ENCODE assay signal across 9 cellular contexts in the genomic region with DNA sequence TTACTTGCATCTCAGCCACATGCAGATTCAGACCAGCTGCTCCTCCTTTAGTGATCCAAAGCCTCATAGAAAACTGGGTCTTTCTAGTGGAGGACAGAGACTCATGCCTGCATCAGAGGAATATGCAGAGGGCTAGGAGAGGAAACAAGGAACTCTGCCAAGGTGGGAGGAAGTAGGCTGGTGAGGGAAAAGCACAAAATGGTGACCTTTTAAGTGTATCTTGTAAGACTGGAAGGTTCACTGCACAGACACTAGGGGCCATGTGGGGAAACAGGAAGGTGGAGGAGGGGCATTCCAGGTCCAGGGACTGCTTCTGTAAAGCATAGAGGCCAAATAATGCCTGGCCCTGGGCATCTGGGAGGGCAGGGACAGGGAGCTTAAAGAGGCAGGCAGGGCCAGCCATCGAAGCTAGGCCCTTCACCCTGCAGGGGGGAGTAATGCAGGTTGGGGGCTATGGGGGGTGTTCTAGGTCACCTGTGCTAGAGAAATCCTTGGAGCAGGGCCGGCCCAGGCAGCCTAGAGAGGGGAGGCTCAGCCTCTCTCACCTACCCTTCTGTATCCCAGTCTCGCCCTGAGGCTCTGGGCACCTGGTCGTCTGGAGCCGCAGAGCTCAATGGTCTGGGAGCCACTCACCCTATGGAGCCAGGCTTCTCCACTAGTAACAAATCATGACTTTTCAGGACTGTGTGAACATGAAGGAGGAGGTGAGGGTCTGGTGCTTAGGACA.
A peak's percentile ranks its signal among the peaks of the same experiment; 100 is the strongest.
DNase-seq lines count a peak whose midpoint lies in the region; ATAC-seq and TF ChIP-seq lines count a peak whose summit lies in the region.
"Had no signal": no experiment of that assay in that cellular context is flagged by ENCODE, and none has a peak within 500 bp of the region (broad histone marks: within the 10 kb centered on the region; RNA-seq: fewer than 3 reads in every experiment).

No MANE protein-coding gene starts in this region.

- no peak overlapping the region for H3K4me3 ChIP-seq in BE2C (ENCODE audit: low read depth, low read length)
- H3K4me3 ChIP-seq in iPS-20b (ENCODE audit: low read length), result no peak overlapping the region
- H3K4me3 ChIP-seq: gastrocnemius medialis had no signal

- H3K27me3 ChIP-seq in BE2C (no peaks in the 10 kb centered on the region), iPS-20b (ENCODE audit: insufficient read depth, low read length) (no peaks in the 10 kb centered on the region)
- H3K27me3 ChIP-seq: gastrocnemius medialis had no signal

- H3K9me3 ChIP-seq in BE2C, result no peaks in the 10 kb centered on the region; the same call in 1 of the 2 replicates
- no peaks in the 10 kb centered on the region for H3K9me3 ChIP-seq in iPS-20b (ENCODE audit: insufficient read depth, low read depth, low read length)
- H3K9me3 ChIP-seq: gastrocnemius medialis had no signal

- peaks cover 53% of the 10 kb centered on the region for H3K4me1 ChIP-seq in BE2C
- peaks cover 14% of the 10 kb centered on the region; the same call in 1 of the 2 replicates for H3K4me1 ChIP-seq in iPS-20b (ENCODE audit: insufficient read depth, low read length)

- no peak overlapping the region for H3K27ac ChIP-seq in iPS-20b (ENCODE audit: low read length)

- H3K9ac ChIP-seq in iPS-20b (ENCODE audit: low read depth, low read length), result peak overlapping the region; percentile 5; the same call in 1 of the 2 replicates

- peaks cover 8% of the 10 kb centered on the region for H3K36me3 ChIP-seq in BE2C
- H3K36me3 ChIP-seq in iPS-20b (ENCODE audit: insufficient read depth, low read depth, low read length), result no peaks in the 10 kb centered on the region
- H3K36me3 ChIP-seq: gastrocnemius medialis had no signal

- DNase-seq in BE2C (peak; percentile 77), GM19238 (ENCODE audit: insufficient read length, low spot score) (peak; percentile 27), SK-N-DZ (ENCODE audit: low spot score) (peak; percentile 61), amygdala (lab: John Stamatoyannopoulos, UW) (no peak), T-helper 1 cell (no peak)
- DNase-seq in stimulated activated CD4-positive, alpha-beta T cell treated with anti-CD3 and anti-CD28 coated beads, Interleukin-2, amount 100 ng/mL, for 24 hours, result no peak
- DNase-seq: gastrocnemius medialis had no signal

- ATAC-seq in HG03460 (IDR thresholded peaks at IDR 0.05; ENCODE audit: unreplicated experiment), result no peak

- peak; percentile 16; the same call in 1 of the 2 replicates for TF ChIP-seq CTCF in BE2C (IDR thresholded peaks at IDR 0.05; ENCODE audit: low read depth, low read length)

Comparison
In these comparisons a context has a peak if more than half of its experiments do, and no peak if none do; other contexts are left out.
1. DNase-seq: peak in BE2C (single experiment), GM19238 (single experiment) and SK-N-DZ (single experiment); none in amygdala (0 of 56), stimulated activated CD4-positive, alpha-beta T cell treated with anti-CD3 and anti-CD28 coated beads, Interleukin-2, amount 100 ng/mL, for 24 hours (0 of 2) and T-helper 1 cell (0 of 5).